In genomic region chr16:89116341-89117238, GRCh38 we compare ENCODE assay signal across 14 cellular contexts. TPM values are rescaled to one million over a fixed set of nuclear protein-coding genes. Genes with fewer than 3 reads are reported as not detected.
A peak's percentile ranks its signal among the peaks of the same experiment; 100 is the strongest.
DNase-seq lines count a peak whose midpoint lies in the region; ATAC-seq and TF ChIP-seq lines count a peak whose summit lies in the region.
"Had no signal": no experiment of that assay in that cellular context is flagged by ENCODE, and none has a peak within 500 bp of the region (broad histone marks: within the 10 kb centered on the region; RNA-seq: fewer than 3 reads in every experiment).

No MANE protein-coding gene starts in this region.

- no peaks in the 10 kb centered on the region for H3K9me3 Mint-ChIP-seq in CD8-positive, alpha-beta memory T cell
- no peaks in the 10 kb centered on the region for H3K9me3 Mint-ChIP-seq in activated CD8-positive, alpha-beta T cell treated with anti-CD3 and anti-CD28 coated beads for 36 hours
- H3K9me3 Mint-ChIP-seq: HFFc6 had no signal

- TF ChIP-seq CTCF in activated CD8-positive, alpha-beta T cell treated with anti-CD3 and anti-CD28 coated beads for 36 hours (IDR thresholded peaks at IDR 0.05): no peak
- TF ChIP-seq CTCF in lower lobe of right lung (IDR thresholded peaks at IDR 0.05) (no peak), ascending aorta (IDR thresholded peaks at IDR 0.05) (no peak)

- peak overlapping the region in 5 of 7 donors; percentile 24 to 84 (median 43) for H3K4me3 Mint-ChIP-seq in CD8-positive, alpha-beta memory T cell
- no peak overlapping the region for H3K4me3 Mint-ChIP-seq in activated CD8-positive, alpha-beta T cell treated with anti-CD3 and anti-CD28 coated beads for 36 hours
- H3K4me3 Mint-ChIP-seq: HFFc6 had no signal

- no peak for DNase-seq in CD8-positive, alpha-beta memory T cell
- no peak for DNase-seq in activated CD8-positive, alpha-beta T cell treated with anti-CD3 and anti-CD28 coated beads for 36 hours
- DNase-seq in lower lobe of right lung: peak; percentile 43
- DNase-seq in cortex of kidney (lab: John Stamatoyannopoulos, UW): no peak
- DNase-seq in ascending aorta (ENCODE audit: low spot score in 2 of 2): no peak
- no peak for DNase-seq in LoVo (ENCODE audit: low spot score)
- no peak for DNase-seq in GF-D8 (lab: John Stamatoyannopoulos, UW)
- DNase-seq: HFFc6, T-helper 9 cell had no signal

- H3K36me3 ChIP-seq in BLaER1 (peaks cover 63% of the 10 kb centered on the region), lower lobe of right lung (peaks cover 92% of the 10 kb centered on the region), ascending aorta (peaks cover 66 to 94% of the 10 kb centered on the region in 2 donors)
- peaks cover 23% of the 10 kb centered on the region for H3K36me3 ChIP-seq in CD8-positive, alpha-beta memory T cell (ENCODE audit: insufficient read depth, low read length)

- H4K20me1 ChIP-seq in BLaER1: no peaks in the 10 kb centered on the region

- H3K4me1 ChIP-seq in BLaER1 (peaks cover 80% of the 10 kb centered on the region), lower lobe of right lung (peaks cover 15% of the 10 kb centered on the region), ascending aorta (no peaks in the 10 kb centered on the region)
- H3K4me1 ChIP-seq in CD8-positive, alpha-beta memory T cell (ENCODE audit: insufficient read depth, low read length): peaks cover 49% of the 10 kb centered on the region

- POLR2A ChIA-PET in CD8-positive, alpha-beta memory T cell (lab: Charles Lee): interaction anchor here (0.7 to 0.9 kb wide), 2 partner anchors 17 to 23 kb away, joined by 3 to 8 read pairs; partner anchors contain the start of gene ACSF3
- POLR2A ChIA-PET in activated CD8-positive, alpha-beta T cell treated with anti-CD3 and anti-CD28 coated beads for 36 hours (lab: Charles Lee): interaction anchor here (0.9 to 3.2 kb wide), 6 partner anchors 11 to 24 kb away, joined by 3 to 20 read pairs (median 4); partner anchors contain the start of gene ACSF3

- H3K36me3 Mint-ChIP-seq in CD8-positive, alpha-beta memory T cell: peaks cover 12 to 70% (median 19%) of the 10 kb centered on the region in 3 donors
- H3K36me3 Mint-ChIP-seq in activated CD8-positive, alpha-beta T cell treated with anti-CD3 and anti-CD28 coated beads for 36 hours (ENCODE audit: low read depth): peaks cover 27% of the 10 kb centered on the region

- H3K9me3 ChIP-seq in BLaER1 (no peaks in the 10 kb centered on the region), lower lobe of right lung (no peaks in the 10 kb centered on the region), ascending aorta (no peaks in the 10 kb centered on the region)
- no peaks in the 10 kb centered on the region for H3K9me3 ChIP-seq in CD8-positive, alpha-beta memory T cell (ENCODE audit: low read length)
- H3K9me3 ChIP-seq: thoracic aorta had no signal

- H3K27me3 Mint-ChIP-seq in CD8-positive, alpha-beta memory T cell: peaks cover 0 to 2% of the 10 kb centered on the region in 2 donors
- H3K27me3 Mint-ChIP-seq in activated CD8-positive, alpha-beta T cell treated with anti-CD3 and anti-CD28 coated beads for 36 hours: no peaks in the 10 kb centered on the region

- intact Hi-C loops in activated CD8-positive, alpha-beta T cell treated with anti-CD3 and anti-CD28 coated beads for 36 hours (cut with micrococcal nuclease): no loop called here
- intact Hi-C loops in lower lobe of right lung (cut with DNase I) (no loop called here), ascending aorta (cut with DNase I) (no loop called here)

- H3K27me3 ChIP-seq in BLaER1 (no peaks in the 10 kb centered on the region), lower lobe of right lung (ENCODE audit: low read depth) (no peaks in the 10 kb centered on the region), ascending aorta (no peaks in the 10 kb centered on the region)
- no peaks in the 10 kb centered on the region for H3K27me3 ChIP-seq in CD8-positive, alpha-beta memory T cell (ENCODE audit: insufficient read depth, low read length, poor library complexity, severe bottlenecking)

- H3K4me2 ChIP-seq in BLaER1: peak overlapping the region; percentile 98
- H3K4me2 ChIP-seq: smooth muscle cell had no signal

- H3K4me1 Mint-ChIP-seq in CD8-positive, alpha-beta memory T cell: peaks cover 32 to 37% (median 34%) of the 10 kb centered on the region in 3 donors
- peaks cover 28% of the 10 kb centered on the region for H3K4me1 Mint-ChIP-seq in activated CD8-positive, alpha-beta T cell treated with anti-CD3 and anti-CD28 coated beads for 36 hours (ENCODE audit: low read depth)

- CTCF ChIA-PET in CD8-positive, alpha-beta memory T cell (lab: Charles Lee): interaction anchor here (0.8 to 1.8 kb wide), 4 partner anchors 19 to 304 kb away, joined by 3 to 7 read pairs (median 4); partner anchors contain the start of gene ACSF3
- CTCF ChIA-PET in activated CD8-positive, alpha-beta T cell treated with anti-CD3 and anti-CD28 coated beads for 36 hours (lab: Charles Lee): no interaction called here

- H3K4me3 ChIP-seq in BLaER1 (peak overlapping the region; percentile 66), lower lobe of right lung (no peak overlapping the region), ascending aorta (no peak overlapping the region)
- no peak overlapping the region for H3K4me3 ChIP-seq in CD8-positive, alpha-beta memory T cell (ENCODE audit: low read length)
- H3K4me3 ChIP-seq: smooth muscle cell had no signal

- no peak for ATAC-seq in activated CD8-positive, alpha-beta T cell treated with anti-CD3 and anti-CD28 coated beads for 36 hours
- ATAC-seq in lower lobe of right lung: no peak
- ATAC-seq: Panc1 had no signal

- peak overlapping the region; percentile 91 to 99 (median 97) for H3K27ac Mint-ChIP-seq in CD8-positive, alpha-beta memory T cell
- peak overlapping the region; percentile 91 for H3K27ac Mint-ChIP-seq in activated CD8-positive, alpha-beta T cell treated with anti-CD3 and anti-CD28 coated beads for 36 hours
- H3K27ac Mint-ChIP-seq: HFFc6 had no signal

- H3K27ac ChIP-seq in BLaER1: peak overlapping the region; percentile 93
- H3K27ac ChIP-seq in CD8-positive, alpha-beta memory T cell (ENCODE audit: low read depth, low read length): peak overlapping the region; percentile 64
- H3K27ac ChIP-seq in lower lobe of right lung: no peak overlapping the region
- H3K27ac ChIP-seq in ascending aorta: no peak overlapping the region
- H3K27ac ChIP-seq: thoracic aorta had no signal

- H3K9ac ChIP-seq in BLaER1: peak overlapping the region; percentile 80

RNA-seq across cellular contexts. Expression of gene ACSF3, which starts 22.9 kb away (rescaled TPM):
- 10 to 100 TPM; 43.6 to 43.9 TPM for total RNA-seq in CD8-positive, alpha-beta memory T cell
- 35.5 TPM for polyA plus RNA-seq in CD8-positive, alpha-beta memory T cell
- total RNA-seq in activated CD8-positive, alpha-beta T cell treated with anti-CD3 and anti-CD28 coated beads for 36 hours: 10 to 100 TPM; 44.6 to 45.9 TPM
- 31.7 TPM for total RNA-seq in lower lobe of right lung
- total RNA-seq in ascending aorta: 5.2 TPM

RNA-seq across cellular contexts. Expression of gene CDH15, which starts 55.0 kb away (rescaled TPM):
- total RNA-seq in CD8-positive, alpha-beta memory T cell: not detected
- not detected for polyA plus RNA-seq in CD8-positive, alpha-beta memory T cell
- total RNA-seq in activated CD8-positive, alpha-beta T cell treated with anti-CD3 and anti-CD28 coated beads for 36 hours: not detected
- total RNA-seq in lower lobe of right lung: 0.50 TPM
- not detected for total RNA-seq in ascending aorta
- total RNA-seq: HT1080 had no signal

Comparison
In these comparisons a context has a peak if more than half of its experiments do, and no peak if none do; other contexts are left out.
1. H3K27ac ChIP-seq: peak in BLaER1 (single experiment) and CD8-positive, alpha-beta memory T cell (single experiment); none in lower lobe of right lung (single experiment) and ascending aorta (0 of 2).